1 cellular context compared by ENCODE assay signal in the genomic region with DNA sequence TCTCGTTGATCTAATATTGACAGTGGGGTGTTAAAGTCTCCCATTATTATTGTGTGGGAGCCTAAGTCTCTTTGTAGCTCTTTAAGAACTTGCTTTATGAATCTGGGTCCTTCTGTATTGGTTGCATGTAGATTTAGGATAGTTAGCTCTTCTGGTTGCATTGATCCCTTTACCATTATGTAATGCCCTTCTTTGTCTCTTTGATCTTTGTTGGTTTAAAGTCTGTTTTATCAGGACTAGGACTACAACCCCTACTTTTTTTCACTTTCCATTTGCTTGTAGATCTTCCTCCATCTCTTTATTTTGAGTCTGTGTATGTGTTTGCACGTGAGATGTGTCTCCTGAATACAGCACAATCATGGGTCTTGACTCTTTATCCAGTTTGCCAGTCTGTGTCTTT.
TF ChIP-seq lines count a peak whose summit lies in the region.
"Not testable (repeated sequence)": the region's sequence is repeated elsewhere in the genome, so short reads cannot be mapped to it uniquely, and the experiment has no call there.

No MANE protein-coding gene starts in this region.

TF ChIP-seq in HepG2, 621 proteins besides CTCF, POLR2A, EP300 and RAD21 (continued from another document):
- TF ChIP-seq, protein P1, sequence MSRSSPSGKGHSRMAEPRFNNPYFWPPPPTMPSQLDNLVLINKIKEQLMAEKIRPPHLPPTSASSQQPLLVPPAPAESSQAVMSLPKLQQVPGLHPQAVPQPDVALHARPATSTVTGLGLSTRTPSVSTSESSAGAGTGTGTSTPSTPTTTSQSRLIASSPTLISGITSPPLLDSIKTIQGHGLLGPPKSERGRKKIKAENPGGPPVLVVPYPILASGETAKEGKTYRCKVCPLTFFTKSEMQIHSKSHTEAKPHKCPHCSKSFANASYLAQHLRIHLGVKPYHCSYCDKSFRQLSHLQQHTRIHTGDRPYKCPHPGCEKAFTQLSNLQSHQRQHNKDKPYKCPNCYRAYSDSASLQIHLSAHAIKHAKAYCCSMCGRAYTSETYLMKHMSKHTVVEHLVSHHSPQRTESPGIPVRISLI (CRISPR knock-in tag; IDR thresholded peaks at IDR 0.05; ENCODE audit: borderline replicate concordance), result peak; percentile 44; the same call in 1 of the 2 replicates
- not testable (repeated sequence) for TF ChIP-seq SOX6, SOX13 (IDR thresholded peaks at IDR 0.05)
- TF ChIP-seq SOX6 (CRISPR knock-in tag; IDR thresholded peaks at IDR 0.05) (peak; percentile 55; the same call in 1 of the 2 replicates), ONECUT2 (CRISPR knock-in tag; IDR thresholded peaks at IDR 0.05) (peak; percentile 74), HNF4A (CRISPR knock-in tag; IDR thresholded peaks at IDR 0.05) (peak; percentile 6; the same call in 1 of the 2 replicates), RARA (CRISPR knock-in tag; IDR thresholded peaks at IDR 0.05) (0 out of 2 replicates have a peak, but pooled peaks have one; percentile 10), SOX5 (CRISPR knock-in tag; IDR thresholded peaks at IDR 0.05; ENCODE audit: borderline replicate concordance) (peak; percentile 17; the same call in 1 of the 2 replicates), SOX13 (CRISPR knock-in tag; conservative IDR thresholded peaks at IDR 0.05 in 1 of 2, IDR thresholded peaks at IDR 0.05 in 1 of 2) (peak in 1 of 2 experiments; percentile 74; a peak in 2 of 4 replicates), POGZ (CRISPR knock-in tag; IDR thresholded peaks at IDR 0.05) (0 out of 2 replicates have a peak, but pooled peaks have one; percentile 49), FOXJ3 (CRISPR knock-in tag; IDR thresholded peaks at IDR 0.05; ENCODE audit: borderline replicate concordance) (peak; percentile 37; the same call in 1 of the 2 replicates), ZMYM4 (CRISPR knock-in tag; IDR thresholded peaks at IDR 0.05) (peak; percentile 15; the same call in 1 of the 2 replicates)
- TF ChIP-seq, protein P2, sequence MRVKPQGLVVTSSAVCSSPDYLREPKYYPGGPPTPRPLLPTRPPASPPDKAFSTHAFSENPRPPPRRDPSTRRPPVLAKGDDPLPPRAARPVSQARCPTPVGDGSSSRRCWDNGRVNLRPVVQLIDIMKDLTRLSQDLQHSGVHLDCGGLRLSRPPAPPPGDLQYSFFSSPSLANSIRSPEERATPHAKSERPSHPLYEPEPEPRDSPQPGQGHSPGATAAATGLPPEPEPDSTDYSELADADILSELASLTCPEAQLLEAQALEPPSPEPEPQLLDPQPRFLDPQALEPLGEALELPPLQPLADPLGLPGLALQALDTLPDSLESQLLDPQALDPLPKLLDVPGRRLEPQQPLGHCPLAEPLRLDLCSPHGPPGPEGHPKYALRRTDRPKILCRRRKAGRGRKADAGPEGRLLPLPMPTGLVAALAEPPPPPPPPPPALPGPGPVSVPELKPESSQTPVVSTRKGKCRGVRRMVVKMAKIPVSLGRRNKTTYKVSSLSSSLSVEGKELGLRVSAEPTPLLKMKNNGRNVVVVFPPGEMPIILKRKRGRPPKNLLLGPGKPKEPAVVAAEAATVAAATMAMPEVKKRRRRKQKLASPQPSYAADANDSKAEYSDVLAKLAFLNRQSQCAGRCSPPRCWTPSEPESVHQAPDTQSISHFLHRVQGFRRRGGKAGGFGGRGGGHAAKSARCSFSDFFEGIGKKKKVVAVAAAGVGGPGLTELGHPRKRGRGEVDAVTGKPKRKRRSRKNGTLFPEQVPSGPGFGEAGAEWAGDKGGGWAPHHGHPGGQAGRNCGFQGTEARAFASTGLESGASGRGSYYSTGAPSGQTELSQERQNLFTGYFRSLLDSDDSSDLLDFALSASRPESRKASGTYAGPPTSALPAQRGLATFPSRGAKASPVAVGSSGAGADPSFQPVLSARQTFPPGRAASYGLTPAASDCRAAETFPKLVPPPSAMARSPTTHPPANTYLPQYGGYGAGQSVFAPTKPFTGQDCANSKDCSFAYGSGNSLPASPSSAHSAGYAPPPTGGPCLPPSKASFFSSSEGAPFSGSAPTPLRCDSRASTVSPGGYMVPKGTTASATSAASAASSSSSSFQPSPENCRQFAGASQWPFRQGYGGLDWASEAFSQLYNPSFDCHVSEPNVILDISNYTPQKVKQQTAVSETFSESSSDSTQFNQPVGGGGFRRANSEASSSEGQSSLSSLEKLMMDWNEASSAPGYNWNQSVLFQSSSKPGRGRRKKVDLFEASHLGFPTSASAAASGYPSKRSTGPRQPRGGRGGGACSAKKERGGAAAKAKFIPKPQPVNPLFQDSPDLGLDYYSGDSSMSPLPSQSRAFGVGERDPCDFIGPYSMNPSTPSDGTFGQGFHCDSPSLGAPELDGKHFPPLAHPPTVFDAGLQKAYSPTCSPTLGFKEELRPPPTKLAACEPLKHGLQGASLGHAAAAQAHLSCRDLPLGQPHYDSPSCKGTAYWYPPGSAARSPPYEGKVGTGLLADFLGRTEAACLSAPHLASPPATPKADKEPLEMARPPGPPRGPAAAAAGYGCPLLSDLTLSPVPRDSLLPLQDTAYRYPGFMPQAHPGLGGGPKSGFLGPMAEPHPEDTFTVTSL (CRISPR knock-in tag; IDR thresholded peaks at IDR 0.05; ENCODE audit: borderline replicate concordance), result 0 out of 2 replicates have a peak, but pooled peaks have one; percentile 22
- TF ChIP-seq, protein P3, sequence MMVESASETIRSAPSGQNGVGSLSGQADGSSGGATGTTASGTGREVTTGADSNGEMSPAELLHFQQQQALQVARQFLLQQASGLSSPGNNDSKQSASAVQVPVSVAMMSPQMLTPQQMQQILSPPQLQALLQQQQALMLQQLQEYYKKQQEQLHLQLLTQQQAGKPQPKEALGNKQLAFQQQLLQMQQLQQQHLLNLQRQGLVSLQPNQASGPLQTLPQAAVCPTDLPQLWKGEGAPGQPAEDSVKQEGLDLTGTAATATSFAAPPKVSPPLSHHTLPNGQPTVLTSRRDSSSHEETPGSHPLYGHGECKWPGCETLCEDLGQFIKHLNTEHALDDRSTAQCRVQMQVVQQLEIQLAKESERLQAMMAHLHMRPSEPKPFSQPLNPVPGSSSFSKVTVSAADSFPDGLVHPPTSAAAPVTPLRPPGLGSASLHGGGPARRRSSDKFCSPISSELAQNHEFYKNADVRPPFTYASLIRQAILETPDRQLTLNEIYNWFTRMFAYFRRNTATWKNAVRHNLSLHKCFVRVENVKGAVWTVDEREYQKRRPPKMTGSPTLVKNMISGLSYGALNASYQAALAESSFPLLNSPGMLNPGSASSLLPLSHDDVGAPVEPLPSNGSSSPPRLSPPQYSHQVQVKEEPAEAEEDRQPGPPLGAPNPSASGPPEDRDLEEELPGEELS (CRISPR knock-in tag; IDR thresholded peaks at IDR 0.05), result peak; percentile 36; the same call in 1 of the 2 replicates
